Comparison of ENCODE assay signal across 9 cellular contexts in genomic region chr4:173013232-173013932, GRCh38.
DNase-seq lines count a peak whose midpoint lies in the region; ATAC-seq, FAIRE-seq and TF ChIP-seq lines count a peak whose summit lies in the region.
"Had no signal": no experiment of that assay in that cellular context is flagged by ENCODE, and none has a peak within 500 bp of the region (broad histone marks: within the 10 kb centered on the region; RNA-seq: fewer than 3 reads in every experiment).

No MANE protein-coding gene starts in this region.

- FAIRE-seq in endothelial cell of umbilical vein (lab: Jason Lieb, UNC): no peak

- no peaks in the 10 kb centered on the region for H4K20me1 ChIP-seq in GM23338 (replicated peaks; ENCODE audit: insufficient read depth)
- H4K20me1 ChIP-seq in endothelial cell of umbilical vein (replicated peaks; ENCODE audit: control insufficient read depth, extremely low read depth, insufficient read depth, low read length): no peaks in the 10 kb centered on the region

- peaks cover 13% of the 10 kb centered on the region for H3K36me3 Mint-ChIP-seq in GM23338 (ENCODE audit: low read depth)
- H3K36me3 Mint-ChIP-seq in naive B cell: no peaks in the 10 kb centered on the region
- H3K36me3 Mint-ChIP-seq: activated naive CD4-positive, alpha-beta T cell treated with anti-CD3 and anti-CD28 coated beads, Interleukin-2, amount 50 U/mL, for 72 hours had no signal

- H3K4me1 Mint-ChIP-seq in GM23338 (peaks cover 36% of the 10 kb centered on the region), naive B cell (no peaks in the 10 kb centered on the region)

- CTCF ChIA-PET in endothelial cell of umbilical vein (lab: Charles Lee): interaction anchor here (0.6 to 4.9 kb wide), 89 partner anchors 9 to 1198 kb away, joined by 3 to 403 read pairs (median 5); partner anchors contain the start of genes GALNT7, HMGB2 and SAP30

- H3K9me2 ChIP-seq in GM23338 (ENCODE audit: insufficient read depth): peaks cover 5% of the 10 kb centered on the region; the same call in 1 of the 2 replicates

- no peaks in the 10 kb centered on the region for H3K79me2 ChIP-seq in GM23338 (replicated peaks; ENCODE audit: insufficient read depth)
- H3K79me2 ChIP-seq in endothelial cell of umbilical vein (ENCODE audit: control insufficient read depth, insufficient read depth, low read length): no peaks in the 10 kb centered on the region

- 18 to 20% methylated on average over 6 of the region's 6 CpGs for WGBS in tibial nerve, 2 donors

- H3K9me3 ChIP-seq in endothelial cell of umbilical vein (replicated peaks; ENCODE audit: control insufficient read depth, insufficient read depth, low read length): no peaks in the 10 kb centered on the region
- no peaks in the 10 kb centered on the region for H3K9me3 ChIP-seq in tibial nerve

- no TSS peak for BruUV-seq in endothelial cell of umbilical vein (replicated peaks; lab: Mats Ljungman, UMichigan)

- TF ChIP-seq CTCF in GM23338 (conservative IDR thresholded peaks at IDR 0.05; ENCODE audit: low read depth in 2 of 2) (peak; percentile 82 to 90), endothelial cell of umbilical vein (IDR thresholded peaks at IDR 0.05; ENCODE audit: extremely low read depth in 1 of 2, insufficient read depth in 1 of 2, low read depth in 1 of 2, low read length in 2 of 2) (peak; percentile 25 to 45), tibial nerve (IDR thresholded peaks at IDR 0.05) (peak; percentile 46 to 92 (median 65))

- H2AFZ ChIP-seq in GM23338 (peak overlapping the region; percentile 21; the same call in 1 of the 2 replicates), endothelial cell of umbilical vein (ENCODE audit: low read depth, low read length) (no peak overlapping the region)

- H3K27ac Mint-ChIP-seq in GM23338: peak overlapping the region; percentile 58; the same call in 1 of the 2 replicates
- no peak overlapping the region for H3K27ac Mint-ChIP-seq in naive B cell
- H3K27ac Mint-ChIP-seq: activated naive CD4-positive, alpha-beta T cell treated with anti-CD3 and anti-CD28 coated beads, Interleukin-2, amount 50 U/mL, for 72 hours had no signal

- POLR2A ChIA-PET in endothelial cell of umbilical vein (lab: Charles Lee): interaction anchor here (1.0 to 1.2 kb wide), 2 partner anchors 240 to 244 kb away, joined by 3 to 5 read pairs; no protein-coding TSS in a partner anchor

- H3K4me1 ChIP-seq in GM23338 (ENCODE audit: insufficient read depth) (peaks cover 30% of the 10 kb centered on the region), endothelial cell of umbilical vein (ENCODE audit: control insufficient read depth, extremely low read depth, insufficient read depth, low read length) (peaks cover 12% of the 10 kb centered on the region), tibial nerve (peaks cover 0 to 3% (median 0%) of the 10 kb centered on the region in 4 donors)

- H3K27ac ChIP-seq in GM23338 (ENCODE audit: low read depth) (no peak overlapping the region), endothelial cell of umbilical vein (ENCODE audit: insufficient read depth, low read depth, low read length) (peak overlapping the region; percentile 52), tibial nerve (no peak overlapping the region)

- no peak for TF ChIP-seq EP300 in tibial nerve (IDR thresholded peaks at IDR 0.05)

- 0 out of 2 replicates have a peak overlapping the region, but pooled peaks have one; percentile 23 for H3K4me2 ChIP-seq in GM23338
- H3K4me2 ChIP-seq in endothelial cell of umbilical vein (ENCODE audit: insufficient read depth, low read length): peak overlapping the region; percentile 70

- dilution Hi-C loops in endothelial cell of umbilical vein (cut with MboI; ENCODE audit: extremely low pct_ligation_motif_present, low sequenced_read_pairs): no loop called here

- peaks cover 20% of the 10 kb centered on the region for H3K9me3 Mint-ChIP-seq in GM23338
- H3K9me3 Mint-ChIP-seq in naive B cell: no peaks in the 10 kb centered on the region
- H3K9me3 Mint-ChIP-seq: activated naive CD4-positive, alpha-beta T cell treated with anti-CD3 and anti-CD28 coated beads, Interleukin-2, amount 50 U/mL, for 72 hours had no signal

- H3K27me3 Mint-ChIP-seq in GM23338 (ENCODE audit: insufficient read depth, low read depth, poor library complexity) (no peaks in the 10 kb centered on the region), naive B cell (peaks cover 0 to 3% (median 0%) of the 10 kb centered on the region in 3 donors)

- ATAC-seq in GM23338: peak; percentile 66
- peak; percentile 28 to 45 for ATAC-seq in naive B cell (ENCODE audit: low read depth in 2 of 2)
- ATAC-seq in HG02840 (IDR thresholded peaks at IDR 0.05; ENCODE audit: low FRiP score, unreplicated experiment): no peak

- H3K4me3 Mint-ChIP-seq in GM23338: no peak overlapping the region
- H3K4me3 Mint-ChIP-seq in naive B cell: no peak overlapping the region

- H3K36me3 ChIP-seq in GM23338 (ENCODE audit: insufficient read depth): no peaks in the 10 kb centered on the region
- H3K36me3 ChIP-seq in endothelial cell of umbilical vein (ENCODE audit: control insufficient read depth in 2 of 2, extremely low read depth in 1 of 2, insufficient read depth in 2 of 2, low read length in 2 of 2): no peaks in the 10 kb centered on the region
- no peaks in the 10 kb centered on the region for H3K36me3 ChIP-seq in tibial nerve

- TF ChIP-seq POLR2A in endothelial cell of umbilical vein (IDR thresholded peaks at IDR 0.05; ENCODE audit: low read depth, low read length) (no peak), tibial nerve (IDR thresholded peaks at IDR 0.05) (no peak)

- intact Hi-C loops in endothelial cell of umbilical vein (cut with micrococcal nuclease): loop anchor here (1.0 to 5.0 kb wide), 7 partner anchors 155 to 481 kb away; partner anchors contain the start of genes GALNT7 and SAP30

- no peak overlapping the region for H3K4me3 ChIP-seq in GM23338
- H3K4me3 ChIP-seq in endothelial cell of umbilical vein (replicated peaks in 1 of 3; ENCODE audit: insufficient read depth in 1 of 3, low read depth in 1 of 3, low read length in 3 of 3): no peak overlapping the region
- no peak overlapping the region for H3K4me3 ChIP-seq in tibial nerve

- no peaks in the 10 kb centered on the region for H3F3A ChIP-seq in GM23338 (replicated peaks; ENCODE audit: low read depth)

- DNase-seq in DMS 273 (lab: John Stamatoyannopoulos, UW; ENCODE audit: unreplicated experiment) (peak; percentile 60), GM23338 (ENCODE audit: low spot score) (peak; percentile 68), NCI-H1694 (lab: John Stamatoyannopoulos, UW) (peak; percentile 14), endothelial cell of umbilical vein (ENCODE audit: low read depth, low spot score) (peak; percentile 68), naive B cell (peak; percentile 50), tibial nerve (ENCODE audit: low spot score in 2 of 2) (peak; percentile 29 to 81)
- DNase-seq in activated CD4-positive, alpha-beta T cell treated with anti-CD3 and anti-CD28 coated beads, Interleukin-2, amount 50 U/mL, for 48 hours: peak; percentile 52 to 60

- H3K27me3 ChIP-seq in GM23338 (ENCODE audit: insufficient read depth): no peaks in the 10 kb centered on the region
- no peaks in the 10 kb centered on the region for H3K27me3 ChIP-seq in endothelial cell of umbilical vein (ENCODE audit: control insufficient read depth in 2 of 2, insufficient read depth in 2 of 2, low read length in 2 of 2)
- no peaks in the 10 kb centered on the region for H3K27me3 ChIP-seq in tibial nerve

- no peaks in the 10 kb centered on the region for H3K9me1 ChIP-seq in endothelial cell of umbilical vein (replicated peaks; ENCODE audit: control insufficient read depth, extremely low read depth, insufficient read depth, low read length)

- H3K9ac ChIP-seq in endothelial cell of umbilical vein (replicated peaks; ENCODE audit: extremely low read depth, insufficient read depth, low read length): peak overlapping the region; percentile 17

TF ChIP-seq in GM23338, 12 proteins besides CTCF, POLR2A, EP300 and RAD21 (continues in another document):
- TF ChIP-seq ZNF331 (CRISPR knock-in tag; IDR thresholded peaks at IDR 0.05; ENCODE audit: low read depth): no peak
- no peak for TF ChIP-seq EZH2phosphoT487 (IDR thresholded peaks at IDR 0.05; ENCODE audit: unreplicated experiment)

TF ChIP-seq in endothelial cell of umbilical vein, 7 proteins besides CTCF, POLR2A, EP300 and RAD21:
- TF ChIP-seq MYC (IDR thresholded peaks at IDR 0.05; ENCODE audit: low read depth, low read length) (no peak), GATA2 (IDR thresholded peaks at IDR 0.05; ENCODE audit: insufficient read depth, insufficient read length, low read depth, low read length) (no peak), POLR2AphosphoS5 (IDR thresholded peaks at IDR 0.05; ENCODE audit: insufficient read depth, low read depth, low read length) (no peak), EZH2 (IDR thresholded peaks at IDR 0.05; ENCODE audit: borderline replicate concordance, low read depth, low read length, severe bottlenecking) (no peak), FOS (IDR thresholded peaks at IDR 0.05; ENCODE audit: borderline replicate concordance, insufficient read depth, low read length) (no peak), MAX (IDR thresholded peaks at IDR 0.05; ENCODE audit: insufficient read depth, insufficient read length) (no peak), JUN (IDR thresholded peaks at IDR 0.05; ENCODE audit: borderline replicate concordance, insufficient read depth, insufficient read length, low read depth) (no peak)

Comparison
In these comparisons a context has a peak if more than half of its experiments do, and no peak if none do; other contexts are left out.
1. DNase-seq: peak in every context shown above with its lines; median percentile 68 in GM23338; 68 in endothelial cell of umbilical vein; 60 in DMS 273; 56 in activated CD4-positive, alpha-beta T cell treated with anti-CD3 and anti-CD28 coated beads, Interleukin-2, amount 50 U/mL, for 48 hours; 55 in tibial nerve; 50 in naive B cell; 14 in NCI-H1694.
2. CTCF ChIP-seq: peak in every context shown above with its lines; median percentile 86 in GM23338; 65 in tibial nerve; 35 in endothelial cell of umbilical vein.